ENCODE assay signal across 17 cellular contexts in genomic region chr12:111759991-111760390, GRCh38.
"Had no signal": no experiment of that assay in that cellular context is flagged by ENCODE, and none has a peak within 500 bp of the region (broad histone marks: within the 10 kb centered on the region; RNA-seq: fewer than 3 reads in every experiment).

No MANE protein-coding gene starts in this region.

- H3K4me3 ChIP-seq: adrenal gland, cardiac muscle cell, dorsolateral prefrontal cortex, transverse colon had no signal

- H3K36me3 ChIP-seq: adrenal gland, transverse colon had no signal

- H3K27ac ChIP-seq: adrenal gland, cardiac muscle cell, dorsolateral prefrontal cortex, neutrophil, transverse colon had no signal

- ATAC-seq: left colon; naive thymus-derived CD8-positive, alpha-beta T cell had no signal

- H3K9me3 ChIP-seq: adrenal gland, neutrophil, transverse colon had no signal

- H3K4me3 Mint-ChIP-seq: endodermal cell; naive thymus-derived CD8-positive, alpha-beta T cell had no signal

- FAIRE-seq: islet of Langerhans, small intestine had no signal

- DNase-seq: activated CD4-positive, alpha-beta T cell treated with anti-CD3 and anti-CD28 coated beads, Interleukin-2, amount 50 U/mL, for 48 hours; activated naive CD4-positive, alpha-beta T cell treated with anti-CD3 and anti-CD28 coated beads, Interleukin-2, amount 50 U/mL, for 16 hours; activated T-cell treated with anti-CD3 and anti-CD28 coated beads, Interleukin-2, amount 50 U/mL, for 1 hour; adrenal gland; dorsolateral prefrontal cortex; endodermal cell; left colon; small intestine; stimulated activated CD4-positive, alpha-beta T cell treated with anti-CD3 and anti-CD28 coated beads, Interleukin-4, amount 100 ng/mL, for 24 hours; stimulated activated naive CD4-positive, alpha-beta T cell treated with Interleukin-2 at 50 U/mL for 16 hours; substantia nigra; T1000; transverse colon had no signal

- H3K9me3 Mint-ChIP-seq: endodermal cell; naive thymus-derived CD8-positive, alpha-beta T cell had no signal

- H3K27me3 ChIP-seq: adrenal gland, cardiac muscle cell, dorsolateral prefrontal cortex, neutrophil, transverse colon had no signal
